8 cellular contexts compared by ENCODE assay signal in the genomic region with DNA sequence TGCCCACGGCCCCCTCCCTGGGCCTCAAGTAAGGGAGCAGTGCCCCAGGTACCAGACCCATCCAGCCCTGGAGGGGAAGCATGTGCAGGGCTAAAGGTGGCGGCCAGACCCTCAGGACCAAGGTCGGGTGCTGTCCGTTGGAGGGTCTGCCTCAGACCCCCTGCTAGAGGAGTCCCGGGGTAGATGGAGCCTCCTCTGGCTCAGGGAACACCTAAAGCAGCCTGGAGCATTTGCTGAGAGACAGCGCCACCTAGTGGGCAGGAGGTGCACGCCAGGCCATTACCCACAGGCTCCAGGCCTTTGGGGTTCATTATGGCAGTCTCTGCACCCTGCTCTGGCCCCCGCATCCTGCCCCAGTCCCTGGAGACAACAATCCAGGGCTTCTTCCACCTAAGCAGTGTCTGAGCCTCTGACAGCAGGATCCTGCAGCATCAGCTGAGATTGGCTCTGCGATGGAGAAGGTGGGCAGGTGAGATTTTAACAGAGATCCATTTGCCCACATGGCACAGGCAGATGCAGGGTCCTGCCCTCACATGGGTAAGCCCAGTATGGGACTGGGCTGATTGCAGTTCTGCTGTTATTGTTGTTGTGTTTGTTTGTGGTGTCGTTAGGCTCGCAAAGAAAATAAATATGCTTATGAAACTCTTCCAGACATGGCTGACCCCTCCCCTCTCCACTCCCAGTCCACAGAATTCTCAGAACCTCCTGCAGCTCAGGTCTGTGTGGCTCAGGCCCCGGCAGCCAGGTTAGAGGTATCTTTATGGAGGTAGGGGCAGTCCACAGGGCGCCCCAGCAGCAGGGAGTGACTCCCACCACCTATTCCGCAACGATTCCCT. TPM values are rescaled to one million over a fixed set of nuclear protein-coding genes. Genes with fewer than 3 reads are reported as not detected.
DNase-seq lines count a peak whose midpoint lies in the region; ATAC-seq and TF ChIP-seq lines count a peak whose summit lies in the region.

No MANE protein-coding gene starts in this region.

- H3F3A ChIP-seq in DOHH2 (ENCODE audit: control insufficient read depth, insufficient read depth), result peaks cover 23% of the 10 kb centered on the region

- H3K36me3 ChIP-seq in DOHH2 (ENCODE audit: control insufficient read depth, low read length), result no peaks in the 10 kb centered on the region
- H3K36me3 ChIP-seq in lower lobe of right lung, result peaks cover 71% of the 10 kb centered on the region

- peak; percentile 64 for DNase-seq in NCI-H460 (ENCODE audit: extremely low read depth, low read depth)
- peak; percentile 85 to 88 for DNase-seq in activated CD4-positive, alpha-beta T cell treated with anti-CD3 and anti-CD28 coated beads, Interleukin-2, amount 50 U/mL, for 4 hours
- peak; percentile 85 for DNase-seq in dermis blood vessel endothelial cell
- DNase-seq in lower lobe of right lung, result peak; percentile 87
- DNase-seq in stimulated activated CD8-positive, alpha-beta memory T cell treated with anti-CD3 and anti-CD28 coated beads, Interleukin-15, amount 100 ng/mL, for 1 hour (ENCODE audit: low read depth), result peak; percentile 90

- peak overlapping the region; percentile 25 for H3K4me2 ChIP-seq in DOHH2 (ENCODE audit: low read length)

- H3K4me1 ChIP-seq in DOHH2 (ENCODE audit: control insufficient read depth, low read length), result peaks cover 73% of the 10 kb centered on the region
- no peaks in the 10 kb centered on the region for H3K4me1 ChIP-seq in lower lobe of right lung

- no peaks in the 10 kb centered on the region for H3K27me3 ChIP-seq in DOHH2 (ENCODE audit: control insufficient read depth, low read length)
- H3K27me3 ChIP-seq in lower lobe of right lung (ENCODE audit: low read depth), result no peaks in the 10 kb centered on the region

- H3K9me3 ChIP-seq in DOHH2 (ENCODE audit: control insufficient read depth, insufficient read depth, low read length) (no peaks in the 10 kb centered on the region), lower lobe of right lung (no peaks in the 10 kb centered on the region)

- intact Hi-C loops in lower lobe of right lung (cut with DNase I), result loop anchor here (5.0 kb wide), 1 partner anchor 85 kb away; no protein-coding TSS in a partner anchor

- no peaks in the 10 kb centered on the region for H3K79me2 ChIP-seq in DOHH2 (ENCODE audit: control insufficient read depth, low read length)

- H4K20me1 ChIP-seq in DOHH2 (ENCODE audit: control insufficient read depth, insufficient read depth, low read depth, low read length), result no peaks in the 10 kb centered on the region

- peak; percentile 66 for ATAC-seq in HG02642 (IDR thresholded peaks at IDR 0.05; ENCODE audit: poor library complexity, unreplicated experiment)
- peak; percentile 86 to 90 for ATAC-seq in lower lobe of right lung
- no peak for ATAC-seq in HG03045 (IDR thresholded peaks at IDR 0.05; ENCODE audit: unreplicated experiment)

- no peaks in the 10 kb centered on the region for H3K9me2 ChIP-seq in DOHH2 (replicated peaks; ENCODE audit: control insufficient read depth, low read length)

- TF ChIP-seq CTCF in DOHH2 (IDR thresholded peaks at IDR 0.05; ENCODE audit: low read depth, low read length, poor library complexity, severe bottlenecking) (peak; percentile 98), lower lobe of right lung (IDR thresholded peaks at IDR 0.05) (peak; percentile 98)

- H3K27ac ChIP-seq in DOHH2 (ENCODE audit: low read depth, low read length), result peak overlapping the region; percentile 99; the same call in 1 of the 2 replicates
- no peak overlapping the region for H3K27ac ChIP-seq in lower lobe of right lung

- no peak overlapping the region for H3K4me3 ChIP-seq in DOHH2 (ENCODE audit: low read length)
- H3K4me3 ChIP-seq in lower lobe of right lung, result no peak overlapping the region

RNA-seq across cellular contexts. Expression of a gene that starts 42.4 kb away (rescaled TPM):
- total RNA-seq in NCI-H460 (2014; rRNA removed; shearing (Covaris generic)), result 5.4 and 8.0 TPM in 2 replicates
- 7.9 and 11.2 TPM in 2 replicates for polyA plus RNA-seq in NCI-H460 (2014; cell fraction: nucleus; rRNA removed)
- total RNA-seq in dermis blood vessel endothelial cell (57.5 and 90.9 TPM in 2 replicates), lower lobe of right lung (35.0 TPM)

RNA-seq across cellular contexts. Expression of a gene that starts 43.9 kb away (rescaled TPM):
- total RNA-seq in NCI-H460 (2014; rRNA removed; shearing (Covaris generic)), result 22.1 and 24.4 TPM in 2 replicates
- polyA plus RNA-seq in NCI-H460 (2014; cell fraction: nucleus; rRNA removed), result 15.6 and 22.2 TPM in 2 replicates
- total RNA-seq in dermis blood vessel endothelial cell (72.0 and 110 TPM in 2 replicates), lower lobe of right lung (72.3 TPM)
